In the genomic region with DNA sequence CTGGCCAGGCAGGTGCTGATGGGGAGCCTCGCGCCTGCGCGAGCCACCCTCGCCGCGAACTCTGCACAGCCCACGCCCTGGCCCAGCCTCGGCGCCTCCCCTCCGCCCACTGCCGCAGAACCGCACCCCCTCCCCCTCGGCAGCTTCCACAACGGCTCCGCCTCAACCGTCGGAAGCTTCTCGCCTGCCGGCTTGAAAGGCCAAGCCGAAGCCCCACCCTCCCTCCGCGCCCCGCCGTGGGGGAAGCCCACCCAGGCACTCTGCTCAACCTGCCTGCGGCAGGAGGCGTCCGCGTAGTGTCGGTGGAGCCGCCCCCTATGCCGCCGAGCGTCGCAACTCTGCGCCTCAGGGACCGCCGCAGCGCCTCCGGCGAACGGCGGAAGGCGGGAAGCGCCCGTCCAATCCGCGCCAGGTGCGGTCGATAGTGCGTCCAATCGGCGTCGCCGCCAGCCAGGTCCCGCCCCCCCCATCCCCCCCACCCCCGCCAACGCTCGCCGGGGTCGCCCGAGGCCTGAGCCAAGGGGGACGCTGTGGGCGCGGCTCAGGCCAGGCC, we compare ENCODE assay signal across 8 cellular contexts. TPM values are rescaled to one million over a fixed set of nuclear protein-coding genes. Genes with fewer than 3 reads are reported as not detected.
A peak's percentile ranks its signal among the peaks of the same experiment; 100 is the strongest.
DNase-seq lines count a peak whose midpoint lies in the region; ATAC-seq, FAIRE-seq and TF ChIP-seq lines count a peak whose summit lies in the region.

A gene with protein sequence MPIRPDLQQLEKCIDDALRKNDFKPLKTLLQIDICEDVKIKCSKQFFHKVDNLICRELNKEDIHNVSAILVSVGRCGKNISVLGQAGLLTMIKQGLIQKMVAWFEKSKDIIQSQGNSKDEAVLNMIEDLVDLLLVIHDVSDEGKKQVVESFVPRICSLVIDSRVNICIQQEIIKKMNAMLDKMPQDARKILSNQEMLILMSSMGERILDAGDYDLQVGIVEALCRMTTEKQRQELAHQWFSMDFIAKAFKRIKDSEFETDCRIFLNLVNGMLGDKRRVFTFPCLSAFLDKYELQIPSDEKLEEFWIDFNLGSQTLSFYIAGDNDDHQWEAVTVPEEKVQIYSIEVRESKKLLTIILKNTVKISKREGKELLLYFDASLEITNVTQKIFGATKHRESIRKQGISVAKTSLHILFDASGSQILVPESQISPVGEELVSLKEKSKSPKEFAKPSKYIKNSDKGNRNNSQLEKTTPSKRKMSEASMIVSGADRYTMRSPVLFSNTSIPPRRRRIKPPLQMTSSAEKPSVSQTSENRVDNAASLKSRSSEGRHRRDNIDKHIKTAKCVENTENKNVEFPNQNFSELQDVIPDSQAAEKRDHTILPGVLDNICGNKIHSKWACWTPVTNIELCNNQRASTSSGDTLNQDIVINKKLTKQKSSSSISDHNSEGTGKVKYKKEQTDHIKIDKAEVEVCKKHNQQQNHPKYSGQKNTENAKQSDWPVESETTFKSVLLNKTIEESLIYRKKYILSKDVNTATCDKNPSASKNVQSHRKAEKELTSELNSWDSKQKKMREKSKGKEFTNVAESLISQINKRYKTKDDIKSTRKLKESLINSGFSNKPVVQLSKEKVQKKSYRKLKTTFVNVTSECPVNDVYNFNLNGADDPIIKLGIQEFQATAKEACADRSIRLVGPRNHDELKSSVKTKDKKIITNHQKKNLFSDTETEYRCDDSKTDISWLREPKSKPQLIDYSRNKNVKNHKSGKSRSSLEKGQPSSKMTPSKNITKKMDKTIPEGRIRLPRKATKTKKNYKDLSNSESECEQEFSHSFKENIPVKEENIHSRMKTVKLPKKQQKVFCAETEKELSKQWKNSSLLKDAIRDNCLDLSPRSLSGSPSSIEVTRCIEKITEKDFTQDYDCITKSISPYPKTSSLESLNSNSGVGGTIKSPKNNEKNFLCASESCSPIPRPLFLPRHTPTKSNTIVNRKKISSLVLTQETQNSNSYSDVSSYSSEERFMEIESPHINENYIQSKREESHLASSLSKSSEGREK (N-terminal part only) (minus strand): TSS at position 342 of the 553 bp plus-strand sequence. CDS start 11,224 bp downstream, outside the sequence.

- peaks cover 3 to 5% of the 10 kb centered on the region in 2 donors for H3K36me3 Mint-ChIP-seq in activated naive CD4-positive, alpha-beta T cell treated with anti-CD3 and anti-CD28 coated beads, Interleukin-2, amount 50 U/mL, for 72 hours

- no peaks in the 10 kb centered on the region for H3K9me3 Mint-ChIP-seq in activated naive CD4-positive, alpha-beta T cell treated with anti-CD3 and anti-CD28 coated beads, Interleukin-2, amount 50 U/mL, for 72 hours

- H3K27ac Mint-ChIP-seq in activated naive CD4-positive, alpha-beta T cell treated with anti-CD3 and anti-CD28 coated beads, Interleukin-2, amount 50 U/mL, for 72 hours, result no peak within 1 kb of the TSS

- H3K27ac ChIP-seq in left ventricle myocardium inferior (replicated peaks) (peak within 1 kb of the TSS; percentile 92), gastrocnemius medialis (peak within 1 kb of the TSS; percentile 77 to 85 (median 84))

- H3K4me3 ChIP-seq in left ventricle myocardium inferior (peak within 1 kb of the TSS; percentile 86), gastrocnemius medialis (peak within 1 kb of the TSS; percentile 62 to 92 (median 86))

- no peak for TF ChIP-seq POLR2A in gastrocnemius medialis (IDR thresholded peaks at IDR 0.05)

- H3K36me3 ChIP-seq in left ventricle myocardium inferior, result no peaks in the 10 kb centered on the region
- no peaks in the 10 kb centered on the region for H3K36me3 ChIP-seq in gastrocnemius medialis

- TF ChIP-seq CTCF in left ventricle myocardium inferior (IDR thresholded peaks at IDR 0.05; ENCODE audit: borderline replicate concordance), result no peak
- no peak for TF ChIP-seq CTCF in gastrocnemius medialis (IDR thresholded peaks at IDR 0.05 in 4 of 5, conservative IDR thresholded peaks at IDR 0.05 in 1 of 5)

- ATAC-seq in GM19463 (IDR thresholded peaks at IDR 0.05; ENCODE audit: unreplicated experiment), result peak; percentile 53
- ATAC-seq in activated naive CD4-positive, alpha-beta T cell treated with anti-CD3 and anti-CD28 coated beads, Interleukin-2, amount 50 U/mL, for 72 hours, result peak; percentile 65 to 66
- ATAC-seq in gastrocnemius medialis, result peak; percentile 53 to 60
- ATAC-seq in HG03108 (IDR thresholded peaks at IDR 0.05; ENCODE audit: unreplicated experiment), result no peak

- intact Hi-C loops in left ventricle myocardium inferior (cut with micrococcal nuclease), result no loop called here
- intact Hi-C loops in gastrocnemius medialis (cut with DNase I; ENCODE audit: low total_unique reads), result no loop called here

- H3K27me3 ChIP-seq in left ventricle myocardium inferior (ENCODE audit: low read depth) (no peaks in the 10 kb centered on the region), gastrocnemius medialis (no peaks in the 10 kb centered on the region)

- no peak for FAIRE-seq in HTR-8/SVneo (lab: Jason Lieb, UNC)
- FAIRE-seq in GM19239 (lab: Jason Lieb, UNC), result no peak

- DNase-seq in RPMI7951 (ENCODE audit: low read depth), result peak; percentile 70
- peak in 1 of 2 donors; percentile 58 for DNase-seq in activated naive CD4-positive, alpha-beta T cell treated with anti-CD3 and anti-CD28 coated beads, Interleukin-2, amount 50 U/mL, for 72 hours (ENCODE audit: low spot score in 2 of 2)
- DNase-seq in left ventricle myocardium inferior, result peak; percentile 67
- DNase-seq in gastrocnemius medialis, result peak in 1 of 2 donors; percentile 47
- DNase-seq in HTR-8/SVneo (ENCODE audit: insufficient read length, low spot score), result no peak
- no peak for DNase-seq in GM19239 (ENCODE audit: insufficient read length, low spot score)

- in situ Hi-C loops in gastrocnemius medialis (cut with MboI; ENCODE audit: low sequenced_read_pairs in 4 of 4), result no loop called here

- peaks cover 44% of the 10 kb centered on the region for H3K4me1 ChIP-seq in left ventricle myocardium inferior
- H3K4me1 ChIP-seq in gastrocnemius medialis, result peaks cover 22 to 26% of the 10 kb centered on the region in 2 donors

- H3K9me3 ChIP-seq in left ventricle myocardium inferior (replicated peaks) (no peaks in the 10 kb centered on the region), gastrocnemius medialis (no peaks in the 10 kb centered on the region)

RNA-seq across cellular contexts. Expression of the gene that starts here (rescaled TPM):
- total RNA-seq in RPMI7951 (2014; rRNA removed; shearing (Covaris generic)), result 6.2 and 10.1 TPM in 2 replicates
- total RNA-seq in activated naive CD4-positive, alpha-beta T cell treated with anti-CD3 and anti-CD28 coated beads, Interleukin-2, amount 50 U/mL, for 72 hours, result 1 to 10 TPM in 1 of 2 donors, under 1 TPM in 1; 0.84 to 2.2 TPM
- total RNA-seq in left ventricle myocardium inferior (1.0 TPM), gastrocnemius medialis (under 1 TPM; 0.10 to 0.78 (median 0.39) TPM)

Comparison
In these comparisons a context has a peak if more than half of its experiments do, and no peak if none do; other contexts are left out.
1. Peak in ATAC-seq, H3K4me3 ChIP-seq and H3K27ac ChIP-seq in gastrocnemius medialis; RNA of the gene not detected or under 1 TPM.
2. DNase-seq: peak in RPMI7951 (single experiment) and left ventricle myocardium inferior (single experiment); none in HTR-8/SVneo (single experiment) and GM19239 (single experiment).